Comparison of ENCODE assay signal across 16 cellular contexts in genomic region chr5:68027519-68027918, GRCh38.
DNase-seq lines count a peak whose midpoint lies in the region; ATAC-seq and TF ChIP-seq lines count a peak whose summit lies in the region.
"Had no signal": no experiment of that assay in that cellular context is flagged by ENCODE, and none has a peak within 500 bp of the region (broad histone marks: within the 10 kb centered on the region; RNA-seq: fewer than 3 reads in every experiment).

No MANE protein-coding gene starts in this region.

- dilution Hi-C loops in mammary epithelial cell (cut with HindIII; ENCODE audit: low sequenced_read_pairs), result no loop called here

- H3K79me2 ChIP-seq in mammary epithelial cell (ENCODE audit: insufficient read depth, low read length), result no peaks in the 10 kb centered on the region

- TF ChIP-seq POLR2A in breast epithelium (IDR thresholded peaks at IDR 0.05) (no peak), uterus (IDR thresholded peaks at IDR 0.05) (no peak)

- H3K9me3 ChIP-seq in breast epithelium (no peaks in the 10 kb centered on the region), mammary epithelial cell (replicated peaks; ENCODE audit: insufficient read depth, low read length) (no peaks in the 10 kb centered on the region), muscle layer of duodenum (ENCODE audit: control insufficient read depth in 1 of 2, low read length in 2 of 2) (no peaks in the 10 kb centered on the region), uterus (no peaks in the 10 kb centered on the region)
- H3K9me3 ChIP-seq: SJCRH30 had no signal

- TF ChIP-seq CTCF in breast epithelium (IDR thresholded peaks at IDR 0.05) (no peak), mammary epithelial cell (conservative IDR thresholded peaks at IDR 0.05 in 1 of 2, IDR thresholded peaks at IDR 0.05 in 1 of 2; ENCODE audit: extremely low read depth in 1 of 2, insufficient read depth in 1 of 2, low read depth in 1 of 2, low read length in 2 of 2) (no peak), uterus (IDR thresholded peaks at IDR 0.05) (no peak)

- BruUV-seq in mammary epithelial cell (replicated peaks; lab: Mats Ljungman, UMichigan), result no TSS peak

- DNase-seq in breast epithelium (ENCODE audit: low spot score in 2 of 2), result no peak
- DNase-seq in mammary epithelial cell, result no peak
- DNase-seq in fibroblast of gingiva (ENCODE audit: low read depth), result peak; percentile 91
- peak; percentile 40 to 53 for DNase-seq in uterus
- DNase-seq in activated naive CD4-positive, alpha-beta T cell treated with anti-CD3 and anti-CD28 coated beads, Interleukin-2, amount 50 U/mL, for 72 hours (ENCODE audit: low spot score in 2 of 2), result no peak
- DNase-seq in HK-2 (ENCODE audit: unreplicated experiment), result no peak
- DNase-seq in GF-D8 (lab: John Stamatoyannopoulos, UW), result no peak
- DNase-seq: cortex of kidney; hippocampal formation; naive B cell; NCI-H1105 treated with DMSO at 0.1 percent for 48 hours; NCI-H748 treated with DMSO at 0.1 percent for 48 hours; SJCRH30; stimulated activated naive B cell treated with anti-CD40 and anti-IgM and Interleukin-4, amounts not matched to agents 10 μg/mL and 1 μg/mL and 100 μg/mL, for 72 hours had no signal

- no peak overlapping the region for H3K9ac ChIP-seq in mammary epithelial cell (ENCODE audit: insufficient read depth, low read length)

- H3K36me3 Mint-ChIP-seq in activated naive CD4-positive, alpha-beta T cell treated with anti-CD3 and anti-CD28 coated beads, Interleukin-2, amount 50 U/mL, for 72 hours, result no peaks in the 10 kb centered on the region
- H3K36me3 Mint-ChIP-seq: naive B cell; stimulated activated naive B cell treated with anti-CD40 and anti-IgM and Interleukin-4, amounts not matched to agents 10 μg/mL and 1 μg/mL and 100 μg/mL, for 72 hours had no signal

- H3K27ac ChIP-seq in breast epithelium, result peak overlapping the region; percentile 14 to 62
- H3K27ac ChIP-seq in mammary epithelial cell (ENCODE audit: insufficient read depth, low read depth, low read length), result no peak overlapping the region
- peak overlapping the region; percentile 47 for H3K27ac ChIP-seq in muscle layer of duodenum (ENCODE audit: low read length)
- peak overlapping the region; percentile 45 to 69 for H3K27ac ChIP-seq in uterus
- H3K27ac ChIP-seq: 22Rv1, SJCRH30 had no signal

- H3K9me3 Mint-ChIP-seq in activated naive CD4-positive, alpha-beta T cell treated with anti-CD3 and anti-CD28 coated beads, Interleukin-2, amount 50 U/mL, for 72 hours, result no peaks in the 10 kb centered on the region

- H3K4me3 ChIP-seq in breast epithelium, result no peak overlapping the region
- no peak overlapping the region for H3K4me3 ChIP-seq in mammary epithelial cell (replicated peaks in 1 of 3; ENCODE audit: insufficient read depth in 1 of 3, low read depth in 2 of 3, low read length in 3 of 3)
- H3K4me3 ChIP-seq in muscle layer of duodenum (ENCODE audit: low read depth in 1 of 2, low read length in 2 of 2), result no peak overlapping the region
- H3K4me3 ChIP-seq in uterus, result no peak overlapping the region
- H3K4me3 ChIP-seq: SJCRH30 had no signal

- no peak overlapping the region for H2AFZ ChIP-seq in mammary epithelial cell (ENCODE audit: low read depth, low read length)

- H3K4me2 ChIP-seq in mammary epithelial cell (ENCODE audit: insufficient read depth, low read depth, low read length), result no peak overlapping the region

- 55% methylated on average over 4 of the region's 4 CpGs for WGBS in mammary epithelial cell (ENCODE audit: low coverage, missing lambda C conversion rate)

- no peaks in the 10 kb centered on the region for H4K20me1 ChIP-seq in mammary epithelial cell (ENCODE audit: insufficient read depth, low read length)

- intact Hi-C loops in breast epithelium (cut with DNase I; ENCODE audit: low total_unique reads), result no loop called here
- intact Hi-C loops in mammary epithelial cell (cut with micrococcal nuclease), result no loop called here
- intact Hi-C loops in uterus (cut with DNase I; ENCODE audit: low total_unique reads), result no loop called here

- in situ Hi-C loops in mammary epithelial cell (cut with MboI; ENCODE audit: low sequenced_read_pairs in 2 of 2), result no loop called here

- H3K27ac Mint-ChIP-seq in activated naive CD4-positive, alpha-beta T cell treated with anti-CD3 and anti-CD28 coated beads, Interleukin-2, amount 50 U/mL, for 72 hours, result no peak overlapping the region
- H3K27ac Mint-ChIP-seq: naive B cell; stimulated activated naive B cell treated with anti-CD40 and anti-IgM and Interleukin-4, amounts not matched to agents 10 μg/mL and 1 μg/mL and 100 μg/mL, for 72 hours had no signal

- no peak for ATAC-seq in activated naive CD4-positive, alpha-beta T cell treated with anti-CD3 and anti-CD28 coated beads, Interleukin-2, amount 50 U/mL, for 72 hours
- ATAC-seq: stimulated activated naive B cell treated with anti-CD40 and anti-IgM and Interleukin-4, amounts not matched to agents 10 μg/mL and 1 μg/mL and 100 μg/mL, for 72 hours had no signal

- H3K36me3 ChIP-seq in breast epithelium, result no peaks in the 10 kb centered on the region
- no peaks in the 10 kb centered on the region for H3K36me3 ChIP-seq in mammary epithelial cell (ENCODE audit: insufficient read depth, low read length)
- no peaks in the 10 kb centered on the region for H3K36me3 ChIP-seq in muscle layer of duodenum (ENCODE audit: control insufficient read depth in 1 of 2, insufficient read depth in 2 of 2, low read length in 2 of 2)
- H3K36me3 ChIP-seq in uterus, result no peaks in the 10 kb centered on the region
- H3K36me3 ChIP-seq: SJCRH30 had no signal

- H3K4me1 ChIP-seq in breast epithelium, result no peaks in the 10 kb centered on the region
- H3K4me1 ChIP-seq in mammary epithelial cell (ENCODE audit: insufficient read depth, low read length), result no peaks in the 10 kb centered on the region
- H3K4me1 ChIP-seq in muscle layer of duodenum (ENCODE audit: control insufficient read depth in 1 of 2, insufficient read depth in 2 of 2, low read length in 2 of 2), result peaks cover 11 to 13% of the 10 kb centered on the region in 2 donors
- peaks cover 0 to 16% of the 10 kb centered on the region in 2 donors for H3K4me1 ChIP-seq in uterus
- H3K4me1 ChIP-seq: SJCRH30 had no signal

- H3K27me3 ChIP-seq in breast epithelium, result no peaks in the 10 kb centered on the region
- H3K27me3 ChIP-seq in mammary epithelial cell (ENCODE audit: insufficient read depth, low read length), result no peaks in the 10 kb centered on the region
- no peaks in the 10 kb centered on the region for H3K27me3 ChIP-seq in muscle layer of duodenum (ENCODE audit: low read depth, low read length)
- H3K27me3 ChIP-seq in uterus, result no peaks in the 10 kb centered on the region
- H3K27me3 ChIP-seq: SJCRH30 had no signal

- CTCF ChIA-PET in mammary epithelial cell (lab: Charles Lee; ENCODE audit: low non-redundant PET), result no interaction called here

Comparison
In these comparisons a context has a peak if more than half of its experiments do, and no peak if none do; other contexts are left out.
1. DNase-seq: peak in fibroblast of gingiva (single experiment) and uterus (2 of 2); none in breast epithelium (0 of 2), mammary epithelial cell (single experiment), activated naive CD4-positive, alpha-beta T cell treated with anti-CD3 and anti-CD28 coated beads, Interleukin-2, amount 50 U/mL, for 72 hours (0 of 2), HK-2 (single experiment) and GF-D8 (single experiment).